8 cellular contexts compared by ENCODE assay signal in the genomic region with DNA sequence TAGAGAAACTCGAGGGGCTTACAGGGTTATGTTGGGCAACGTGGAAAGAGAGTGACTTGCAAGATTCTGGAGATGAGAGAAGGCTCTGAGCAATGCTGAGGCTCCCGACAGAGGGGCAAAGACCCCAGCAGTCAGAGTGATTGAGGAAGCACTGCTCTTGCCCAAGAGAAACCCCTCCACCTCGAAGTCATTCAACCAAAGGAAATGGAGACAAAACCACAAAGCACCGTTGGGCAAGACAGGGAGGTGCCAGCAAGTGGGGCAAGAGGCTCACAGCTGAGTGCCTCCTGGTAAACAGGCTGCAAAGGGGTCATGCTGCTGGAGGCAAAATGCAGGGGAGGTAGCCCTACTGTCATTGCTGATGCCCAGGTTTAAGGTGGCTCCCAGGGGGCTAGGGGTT. TPM values are rescaled to one million over a fixed set of nuclear protein-coding genes. Genes with fewer than 3 reads are reported as not detected.
A peak's percentile ranks its signal among the peaks of the same experiment; 100 is the strongest.
DNase-seq lines count a peak whose midpoint lies in the region; ATAC-seq and TF ChIP-seq lines count a peak whose summit lies in the region.

No MANE protein-coding gene starts in this region.

- H3K27ac ChIP-seq in neural progenitor cell (no peak overlapping the region), WERI-Rb-1 (no peak overlapping the region)

- H3K4me3 ChIP-seq in neural progenitor cell (no peak overlapping the region), WERI-Rb-1 (ENCODE audit: low read depth, low read length) (no peak overlapping the region)

- H3K9ac ChIP-seq in neural progenitor cell: no peak overlapping the region

- no peaks in the 10 kb centered on the region for H3K79me2 ChIP-seq in neural progenitor cell (ENCODE audit: low read depth)

- peaks cover 12% of the 10 kb centered on the region for H3K4me1 Mint-ChIP-seq in neural progenitor cell

- H3K27me3 ChIP-seq in neural progenitor cell: no peaks in the 10 kb centered on the region
- H3K27me3 ChIP-seq in WERI-Rb-1 (ENCODE audit: insufficient read depth, low read depth, severe bottlenecking): no peaks in the 10 kb centered on the region

- no peaks in the 10 kb centered on the region for H3K36me3 Mint-ChIP-seq in neural progenitor cell

- no peaks in the 10 kb centered on the region for H3K27me3 Mint-ChIP-seq in neural progenitor cell (ENCODE audit: insufficient read depth, low read depth)

- peaks cover 4% of the 10 kb centered on the region for H3K4me1 ChIP-seq in neural progenitor cell

- no peak overlapping the region for H3K4me3 Mint-ChIP-seq in neural progenitor cell

- no peak for ATAC-seq in HG02571 (IDR thresholded peaks at IDR 0.05; ENCODE audit: unreplicated experiment)

- no peak overlapping the region for H3K4me2 ChIP-seq in neural progenitor cell

- H3K27ac Mint-ChIP-seq in neural progenitor cell: no peak overlapping the region

- peaks cover 17% of the 10 kb centered on the region for H3F3A ChIP-seq in neural progenitor cell (ENCODE audit: low read depth)

- H2AFZ ChIP-seq in neural progenitor cell (replicated peaks): no peak overlapping the region

- TF ChIP-seq CTCF in GM12872 (IDR thresholded peaks at IDR 0.05; ENCODE audit: insufficient read depth, low read depth, low read length) (0 out of 3 replicates have a peak, but pooled peaks have one; percentile 13), neural progenitor cell (IDR thresholded peaks at IDR 0.05) (no peak), WERI-Rb-1 (IDR thresholded peaks at IDR 0.05; ENCODE audit: low read depth, low read length) (no peak)

- no peaks in the 10 kb centered on the region for H3K36me3 ChIP-seq in neural progenitor cell
- no peaks in the 10 kb centered on the region for H3K36me3 ChIP-seq in WERI-Rb-1

- DNase-seq in OCI-M1 (lab: John Stamatoyannopoulos, UW) (peak; percentile 74), renal cortical epithelial cell (ENCODE audit: low read depth) (peak; percentile 90), neural progenitor cell (ENCODE audit: low spot score) (no peak), WERI-Rb-1 (no peak)
- peak; percentile 52 for DNase-seq in activated effector memory CD4-positive, alpha-beta T cell treated with Interleukin-2 at 50 U/mL for 16 hours
- DNase-seq in effector CD4-positive, alpha-beta T cell: no peak

- no peaks in the 10 kb centered on the region for H4K20me1 ChIP-seq in neural progenitor cell (ENCODE audit: low read depth)

- no peaks in the 10 kb centered on the region for H3K9me3 Mint-ChIP-seq in neural progenitor cell

- no peaks in the 10 kb centered on the region for H3K9me3 ChIP-seq in neural progenitor cell (ENCODE audit: low read depth)
- no peaks in the 10 kb centered on the region for H3K9me3 ChIP-seq in WERI-Rb-1 (ENCODE audit: severe bottlenecking)

RNA-seq across cellular contexts. Expression of a gene that starts 17.9 kb away (rescaled TPM):
- total RNA-seq in renal cortical epithelial cell (1,031 and 1,268 TPM in 2 replicates), neural progenitor cell (ENCODE audit: low replicate concordance) (77.2 and 189 TPM in 2 replicates)

Comparison
In these comparisons a context has a peak if more than half of its experiments do, and no peak if none do; other contexts are left out.
1. DNase-seq: peak in OCI-M1 (single experiment), activated effector memory CD4-positive, alpha-beta T cell treated with Interleukin-2 at 50 U/mL for 16 hours (single experiment) and renal cortical epithelial cell (single experiment); none in neural progenitor cell (single experiment), effector CD4-positive, alpha-beta T cell (single experiment) and WERI-Rb-1 (single experiment).